ENCODE assay signal across 1 cellular context in the genomic region with DNA sequence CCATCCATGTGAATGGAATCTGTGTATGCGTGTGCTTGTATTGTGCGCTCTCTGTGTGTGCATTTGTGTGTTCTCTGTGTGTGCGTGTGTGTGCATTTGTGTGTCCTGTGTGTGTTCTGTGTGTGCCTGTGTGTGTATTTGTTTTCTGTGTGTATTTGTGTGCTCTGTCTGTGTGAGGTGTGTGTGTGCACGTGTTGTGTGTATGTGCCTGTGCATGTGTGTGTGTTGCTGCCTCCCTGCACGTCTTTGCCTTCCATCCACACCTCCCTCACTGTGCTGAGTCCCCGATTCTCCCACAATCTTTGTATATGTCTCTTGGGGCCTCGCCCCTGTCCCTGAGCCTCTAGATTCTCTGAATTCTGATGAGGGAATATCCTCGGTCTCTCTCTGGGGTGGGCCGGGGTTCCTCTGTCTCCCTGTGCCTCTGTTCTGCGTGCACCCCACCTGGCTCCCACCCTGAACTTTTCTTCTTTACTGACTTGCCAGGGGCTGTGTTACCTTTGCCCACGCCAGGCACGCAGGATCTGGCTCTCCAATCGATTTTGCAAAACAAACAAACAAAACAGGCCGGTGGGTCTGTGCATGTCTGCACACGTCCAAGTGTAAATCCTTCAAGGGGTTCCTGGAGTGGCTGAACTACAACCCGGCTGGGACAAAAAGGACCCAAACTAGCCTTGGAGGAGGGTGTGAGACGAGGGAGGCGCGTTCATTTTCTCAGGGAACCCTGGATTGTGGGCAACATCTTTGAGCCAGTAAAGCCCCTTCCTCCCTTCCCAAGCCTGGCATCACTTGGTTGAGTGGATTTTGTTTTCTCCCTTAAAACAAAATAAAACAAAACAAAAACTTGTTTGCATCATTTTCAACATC.
TF ChIP-seq lines count a peak whose summit lies in the region.

No MANE protein-coding gene starts in this region.

TF ChIP-seq in IMR-90, 13 proteins besides CTCF, POLR2A, EP300 and RAD21:
- TF ChIP-seq, protein P1, sequence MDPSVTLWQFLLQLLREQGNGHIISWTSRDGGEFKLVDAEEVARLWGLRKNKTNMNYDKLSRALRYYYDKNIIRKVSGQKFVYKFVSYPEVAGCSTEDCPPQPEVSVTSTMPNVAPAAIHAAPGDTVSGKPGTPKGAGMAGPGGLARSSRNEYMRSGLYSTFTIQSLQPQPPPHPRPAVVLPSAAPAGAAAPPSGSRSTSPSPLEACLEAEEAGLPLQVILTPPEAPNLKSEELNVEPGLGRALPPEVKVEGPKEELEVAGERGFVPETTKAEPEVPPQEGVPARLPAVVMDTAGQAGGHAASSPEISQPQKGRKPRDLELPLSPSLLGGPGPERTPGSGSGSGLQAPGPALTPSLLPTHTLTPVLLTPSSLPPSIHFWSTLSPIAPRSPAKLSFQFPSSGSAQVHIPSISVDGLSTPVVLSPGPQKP (IDR thresholded peaks at IDR 0.05; ENCODE audit: borderline replicate concordance, low read depth, low read length), result no peak
- TF ChIP-seq MAFK (IDR thresholded peaks at IDR 0.05; ENCODE audit: low read depth, low read length) (no peak), NFE2L2 (IDR thresholded peaks at IDR 0.05; ENCODE audit: low read depth, low read length) (no peak), SMC3 (IDR thresholded peaks at IDR 0.05; ENCODE audit: low read depth, low read length) (no peak), MXI1 (IDR thresholded peaks at IDR 0.05; ENCODE audit: borderline replicate concordance, low read depth, low read length) (no peak), MAZ (IDR thresholded peaks at IDR 0.05; ENCODE audit: borderline replicate concordance, low read depth, low read length) (no peak), USF2 (IDR thresholded peaks at IDR 0.05; ENCODE audit: low read depth, low read length) (no peak), CEBPB (IDR thresholded peaks at IDR 0.05; ENCODE audit: low read depth, low read length) (no peak), RFX5 (IDR thresholded peaks at IDR 0.05; ENCODE audit: low read depth, low read length) (no peak), BHLHE40 (IDR thresholded peaks at IDR 0.05; ENCODE audit: low read depth, low read length) (no peak), CHD1 (IDR thresholded peaks at IDR 0.05; ENCODE audit: low read depth, low read length) (no peak), FOS (IDR thresholded peaks at IDR 0.05; ENCODE audit: low read depth, low read length) (no peak), RCOR1 (IDR thresholded peaks at IDR 0.05; ENCODE audit: insufficient replicate concordance, low read length) (no peak)
